ENCODE assay signal across 9 cellular contexts in genomic region chr7:134779741-134780065, GRCh38. TPM values are rescaled to one million over a fixed set of nuclear protein-coding genes. Genes with fewer than 3 reads are reported as not detected.
A peak's percentile ranks its signal among the peaks of the same experiment; 100 is the strongest.
DNase-seq lines count a peak whose midpoint lies in the region; ATAC-seq and TF ChIP-seq lines count a peak whose summit lies in the region.
"Had no signal": no experiment of that assay in that cellular context is flagged by ENCODE, and none has a peak within 500 bp of the region (broad histone marks: within the 10 kb centered on the region; RNA-seq: fewer than 3 reads in every experiment).

No MANE protein-coding gene starts in this region.

- H3K4me1 Mint-ChIP-seq in T-helper 17 cell = no peaks in the 10 kb centered on the region

- 39 to 57% (median 53%) methylated on average over 4 of the region's 4 CpGs for WGBS in spleen, 5 donors

- no peaks in the 10 kb centered on the region for H3K36me3 Mint-ChIP-seq in T-helper 17 cell (ENCODE audit: low read depth)
- H3K36me3 Mint-ChIP-seq: IgD-negative memory B cell had no signal

- TF ChIP-seq POLR2A in spleen (IDR thresholded peaks at IDR 0.05) = no peak

- DNase-seq in HS-5 (ENCODE audit: low read depth) (peak; percentile 42), dorsolateral prefrontal cortex (no peak), left lung (no peak), spleen (no peak), GM10248 (ENCODE audit: extremely low spot score) (no peak), DMS79 (lab: John Stamatoyannopoulos, UW) (no peak), T-helper 17 cell (no peak)
- no peak for DNase-seq in activated CD4-positive, CD25-positive, alpha-beta regulatory T cell treated with anti-CD3 and anti-CD28 coated beads, Interleukin-2, amount 50 U/mL, for 72 hours

- H3K9me3 ChIP-seq in left lung (no peaks in the 10 kb centered on the region), spleen (no peaks in the 10 kb centered on the region), T-helper 17 cell (ENCODE audit: control insufficient read depth, low read length, poor library complexity, severe bottlenecking) (no peaks in the 10 kb centered on the region)

- H3K27ac ChIP-seq in dorsolateral prefrontal cortex (peak overlapping the region in 43 of 59 donors; percentile 5 to 84 (median 58)), left lung (peak overlapping the region; percentile 73 to 83), spleen (peak overlapping the region in 7 of 8 donors; percentile 42 to 74 (median 69))

- H3K4me3 ChIP-seq in dorsolateral prefrontal cortex (peak overlapping the region; percentile 14 to 71 (median 49)), left lung (peak overlapping the region; percentile 35 to 44), spleen (peak overlapping the region in 7 of 8 donors; percentile 14 to 65 (median 33))

- H3K27me3 Mint-ChIP-seq in T-helper 17 cell = peaks cover 30% of the 10 kb centered on the region

- CTCF ChIA-PET in GM10248 (lab: Yijun Ruan, JAX) = no interaction called here

- H3K36me3 ChIP-seq in left lung (no peaks in the 10 kb centered on the region), spleen (no peaks in the 10 kb centered on the region)

- H3K27me3 ChIP-seq in dorsolateral prefrontal cortex (no peaks in the 10 kb centered on the region), left lung (peaks cover 0 to 11% of the 10 kb centered on the region in 2 donors), spleen (replicated peaks in 1 of 7) (no peaks in the 10 kb centered on the region)

- POLR2A ChIA-PET in GM10248 (lab: Yijun Ruan, JAX) = no interaction called here

- no peak overlapping the region for H3K27ac Mint-ChIP-seq in T-helper 17 cell
- H3K27ac Mint-ChIP-seq: IgD-negative memory B cell had no signal

- H3K4me1 ChIP-seq in left lung (peaks cover 6 to 21% of the 10 kb centered on the region in 2 donors), spleen (peaks cover 0 to 37% (median 5%) of the 10 kb centered on the region in 6 donors)

- H3K4me3 Mint-ChIP-seq in T-helper 17 cell = no peak overlapping the region
- H3K4me3 Mint-ChIP-seq: IgD-negative memory B cell had no signal

- intact Hi-C loops in dorsolateral prefrontal cortex (cut with DNase I) (no loop called here), left lung (cut with DNase I) (loop anchor here in 1 of 2 donors (10.0 kb wide), 1 partner anchor 155 kb away; no protein-coding TSS in a partner anchor), spleen (cut with DNase I; ENCODE audit: low total_unique reads) (no loop called here)

- ATAC-seq in left lung (peak; percentile 25), T-helper 17 cell (no peak)

- TF ChIP-seq CTCF in dorsolateral prefrontal cortex (IDR thresholded peaks at IDR 0.05 in 54 of 56, conservative IDR thresholded peaks at IDR 0.05 in 2 of 56; ENCODE audit: low read depth in 1 of 56, partially characterized antibody in 56 of 56) = no peak
- no peak for TF ChIP-seq CTCF in left lung (IDR thresholded peaks at IDR 0.05)
- TF ChIP-seq CTCF in spleen (IDR thresholded peaks at IDR 0.05 in 8 of 11, conservative IDR thresholded peaks at IDR 0.05 in 3 of 11) = no peak
- TF ChIP-seq CTCF in GM10248 (IDR thresholded peaks at IDR 0.05; ENCODE audit: control extremely low read depth, extremely low read depth, low read depth, missing control alignments) = no peak

RNA-seq across cellular contexts. Expression of gene CALD1, which starts 0.3 kb away (rescaled TPM):
- total RNA-seq in dorsolateral prefrontal cortex (100 to 1,000 TPM in 9 of 120 experiments, 10 to 100 TPM in 111; 35.2 to 155 (median 58.5) TPM), left lung (100 to 1,000 TPM; 137 to 208 TPM), spleen (100 to 1,000 TPM; 146 to 333 (median 291) TPM), T-helper 17 cell (1 to 10 TPM in 1 of 2 donors, under 1 TPM in 1; 0.62 to 9.2 TPM)
- polyA plus RNA-seq in spleen = 10 to 100 TPM; 42.4 to 85.3 (median 48.3) TPM
